Comparison of ENCODE assay signal across 10 cellular contexts in the genomic region with DNA sequence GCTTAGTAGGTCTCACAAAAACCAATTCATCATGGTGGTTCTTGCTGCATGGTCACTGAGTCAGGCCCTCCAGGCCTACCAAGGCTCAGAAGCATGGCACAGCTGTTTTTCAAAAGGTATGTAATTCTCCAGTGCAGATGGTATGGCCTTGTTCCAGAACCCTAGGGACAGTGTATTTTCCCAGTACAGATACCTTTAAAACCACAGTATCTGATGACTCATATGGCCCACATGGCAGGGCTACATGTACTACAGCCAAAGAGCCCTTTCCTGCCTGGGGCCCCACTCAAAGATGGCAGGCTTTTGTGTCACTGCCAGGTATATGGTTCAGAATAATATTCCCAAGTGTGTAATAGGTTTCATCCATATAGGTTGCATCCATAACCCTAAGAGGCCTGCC. TPM values are rescaled to one million over a fixed set of nuclear protein-coding genes. Genes with fewer than 3 reads are reported as not detected.
DNase-seq lines count a peak whose midpoint lies in the region; ATAC-seq and TF ChIP-seq lines count a peak whose summit lies in the region.
"Had no signal": no experiment of that assay in that cellular context is flagged by ENCODE, and none has a peak within 500 bp of the region (broad histone marks: within the 10 kb centered on the region; RNA-seq: fewer than 3 reads in every experiment).

No MANE protein-coding gene starts in this region.

- H3K36me3 ChIP-seq in PC-9 (ENCODE audit: low read depth), result no peaks in the 10 kb centered on the region
- H3K36me3 ChIP-seq in Caco-2 (ENCODE audit: control insufficient read depth, insufficient read depth, low read length), result no peaks in the 10 kb centered on the region
- H3K36me3 ChIP-seq: spleen had no signal

- H3K4me3 ChIP-seq in PC-9 (no peak overlapping the region), Caco-2 (ENCODE audit: low read depth, low read length) (no peak overlapping the region)
- H3K4me3 ChIP-seq: spleen had no signal

- no peaks in the 10 kb centered on the region for H3K9me2 ChIP-seq in PC-9 (ENCODE audit: insufficient read depth)

- no peak overlapping the region for H3K27ac Mint-ChIP-seq in activated naive CD4-positive, alpha-beta T cell treated with anti-CD3 and anti-CD28 coated beads for 36 hours
- H3K27ac Mint-ChIP-seq in activated naive CD4-positive, alpha-beta T cell treated with anti-CD3 and anti-CD28 coated beads, Interleukin-2, amount 10 ng/mL, durations not matched to agents 7 days and 5 days, result no peak overlapping the region
- peak overlapping the region; percentile 81 for H3K27ac Mint-ChIP-seq in stimulated activated naive CD8-positive, alpha-beta T cell treated with anti-CD3 and anti-CD28 coated beads, Interleukin-15, Interleukin-2, amounts not matched to agents 100 ng/mL and 50 ng/mL, for 24 hours
- no peak overlapping the region for H3K27ac Mint-ChIP-seq in Caco-2 (ENCODE audit: unreplicated experiment)

- BruUV-seq in PC-9 (replicated peaks; lab: Mats Ljungman, UMichigan) (no TSS peak), Caco-2 (replicated peaks; lab: Mats Ljungman, UMichigan) (no TSS peak)

- peaks cover 19% of the 10 kb centered on the region for H3F3A ChIP-seq in PC-9 (ENCODE audit: insufficient read depth, low read depth)

- H4K20me1 ChIP-seq in PC-9 (ENCODE audit: insufficient read depth), result no peaks in the 10 kb centered on the region

- peak; percentile 20 for DNase-seq in activated naive CD4-positive, alpha-beta T cell treated with anti-CD3 and anti-CD28 coated beads for 36 hours
- DNase-seq in activated naive CD4-positive, alpha-beta T cell treated with anti-CD3 and anti-CD28 coated beads, Interleukin-2, amount 10 ng/mL, durations not matched to agents 7 days and 5 days, result no peak
- DNase-seq in PC-9, result peak; percentile 62 to 77
- peak; percentile 27 for DNase-seq in dedifferentiated amniotic fluid mesenchymal stem cell (ENCODE audit: extremely low spot score)
- no peak for DNase-seq in Caco-2
- DNase-seq in NOMO-1 (lab: John Stamatoyannopoulos, UW; ENCODE audit: unreplicated experiment in 2 of 2), result no peak
- DNase-seq: activated CD4-positive, alpha-beta T cell treated with anti-CD3 and anti-CD28 coated beads for 48 hours; spleen had no signal

- H2AFZ ChIP-seq in PC-9, result no peak overlapping the region

- H3K4me1 Mint-ChIP-seq in activated naive CD4-positive, alpha-beta T cell treated with anti-CD3 and anti-CD28 coated beads for 36 hours (ENCODE audit: low read depth), result peaks cover 11% of the 10 kb centered on the region
- peaks cover 22% of the 10 kb centered on the region for H3K4me1 Mint-ChIP-seq in activated naive CD4-positive, alpha-beta T cell treated with anti-CD3 and anti-CD28 coated beads, Interleukin-2, amount 10 ng/mL, durations not matched to agents 7 days and 5 days
- H3K4me1 Mint-ChIP-seq in stimulated activated naive CD8-positive, alpha-beta T cell treated with anti-CD3 and anti-CD28 coated beads, Interleukin-15, Interleukin-2, amounts not matched to agents 100 ng/mL and 50 ng/mL, for 24 hours (ENCODE audit: low read depth), result peaks cover 52% of the 10 kb centered on the region
- no peaks in the 10 kb centered on the region for H3K4me1 Mint-ChIP-seq in Caco-2 (ENCODE audit: low read depth, unreplicated experiment)

- H3K27me3 ChIP-seq in PC-9 (ENCODE audit: insufficient read depth, low read depth) (no peaks in the 10 kb centered on the region), Caco-2 (replicated peaks; ENCODE audit: control insufficient read depth, insufficient read depth, low read length) (no peaks in the 10 kb centered on the region)
- H3K27me3 ChIP-seq: spleen had no signal

- CTCF ChIA-PET in activated naive CD4-positive, alpha-beta T cell treated with anti-CD3 and anti-CD28 coated beads for 36 hours (lab: Charles Lee), result no interaction called here
- CTCF ChIA-PET in activated naive CD4-positive, alpha-beta T cell treated with anti-CD3 and anti-CD28 coated beads, Interleukin-2, amount 10 ng/mL, durations not matched to agents 7 days and 5 days (lab: Charles Lee), result interaction anchor here (0.8 to 1.0 kb wide), 2 partner anchors 9 to 17 kb away, joined by 3 read pairs; a partner anchor contains a TSS
- CTCF ChIA-PET in PC-9 (lab: Charles Lee), result no interaction called here
- CTCF ChIA-PET in Caco-2 (lab: Charles Lee), result no interaction called here

- no peak overlapping the region for H3K4me2 ChIP-seq in PC-9

- H3K27me3 Mint-ChIP-seq in activated naive CD4-positive, alpha-beta T cell treated with anti-CD3 and anti-CD28 coated beads for 36 hours (ENCODE audit: low read depth), result peaks cover 4% of the 10 kb centered on the region
- H3K27me3 Mint-ChIP-seq in activated naive CD4-positive, alpha-beta T cell treated with anti-CD3 and anti-CD28 coated beads, Interleukin-2, amount 10 ng/mL, durations not matched to agents 7 days and 5 days, result peaks cover 45% of the 10 kb centered on the region
- no peaks in the 10 kb centered on the region for H3K27me3 Mint-ChIP-seq in stimulated activated naive CD8-positive, alpha-beta T cell treated with anti-CD3 and anti-CD28 coated beads, Interleukin-15, Interleukin-2, amounts not matched to agents 100 ng/mL and 50 ng/mL, for 24 hours
- H3K27me3 Mint-ChIP-seq in Caco-2 (ENCODE audit: insufficient read depth, unreplicated experiment), result no peaks in the 10 kb centered on the region

- H3K27ac ChIP-seq in PC-9, result no peak overlapping the region
- H3K27ac ChIP-seq: spleen had no signal

- no peak overlapping the region for H3K4me3 Mint-ChIP-seq in activated naive CD4-positive, alpha-beta T cell treated with anti-CD3 and anti-CD28 coated beads for 36 hours
- H3K4me3 Mint-ChIP-seq in activated naive CD4-positive, alpha-beta T cell treated with anti-CD3 and anti-CD28 coated beads, Interleukin-2, amount 10 ng/mL, durations not matched to agents 7 days and 5 days, result no peak overlapping the region
- H3K4me3 Mint-ChIP-seq in stimulated activated naive CD8-positive, alpha-beta T cell treated with anti-CD3 and anti-CD28 coated beads, Interleukin-15, Interleukin-2, amounts not matched to agents 100 ng/mL and 50 ng/mL, for 24 hours, result peak overlapping the region; percentile 46
- no peak overlapping the region for H3K4me3 Mint-ChIP-seq in Caco-2 (ENCODE audit: unreplicated experiment)

- H3K79me2 ChIP-seq in PC-9 (ENCODE audit: low read depth), result no peaks in the 10 kb centered on the region

- TF ChIP-seq CTCF in PC-9 (conservative IDR thresholded peaks at IDR 0.05) (no peak), Caco-2 (IDR thresholded peaks at IDR 0.05; ENCODE audit: insufficient read depth in 1 of 2, low read depth in 1 of 2, low read length in 1 of 2, severe bottlenecking in 1 of 2, unreplicated experiment in 1 of 2) (no peak)

- H3K4me1 ChIP-seq in PC-9 (replicated peaks; ENCODE audit: insufficient read depth) (peaks cover 45% of the 10 kb centered on the region), Caco-2 (no peaks in the 10 kb centered on the region)

- no peak for ATAC-seq in HG03469 (IDR thresholded peaks at IDR 0.05; ENCODE audit: unreplicated experiment)

- H3K36me3 Mint-ChIP-seq in activated naive CD4-positive, alpha-beta T cell treated with anti-CD3 and anti-CD28 coated beads for 36 hours (ENCODE audit: low read depth), result no peaks in the 10 kb centered on the region
- H3K36me3 Mint-ChIP-seq in activated naive CD4-positive, alpha-beta T cell treated with anti-CD3 and anti-CD28 coated beads, Interleukin-2, amount 10 ng/mL, durations not matched to agents 7 days and 5 days, result no peaks in the 10 kb centered on the region
- H3K36me3 Mint-ChIP-seq in stimulated activated naive CD8-positive, alpha-beta T cell treated with anti-CD3 and anti-CD28 coated beads, Interleukin-15, Interleukin-2, amounts not matched to agents 100 ng/mL and 50 ng/mL, for 24 hours (ENCODE audit: low read depth), result no peaks in the 10 kb centered on the region
- H3K36me3 Mint-ChIP-seq in Caco-2 (ENCODE audit: insufficient read depth, unreplicated experiment), result no peaks in the 10 kb centered on the region

- H3K9me3 ChIP-seq in PC-9 (ENCODE audit: insufficient read depth, low read depth), result no peaks in the 10 kb centered on the region
- no peaks in the 10 kb centered on the region for H3K9me3 ChIP-seq in Caco-2
- H3K9me3 ChIP-seq: spleen had no signal

- H3K9me3 Mint-ChIP-seq in activated naive CD4-positive, alpha-beta T cell treated with anti-CD3 and anti-CD28 coated beads for 36 hours, result no peaks in the 10 kb centered on the region
- H3K9me3 Mint-ChIP-seq in activated naive CD4-positive, alpha-beta T cell treated with anti-CD3 and anti-CD28 coated beads, Interleukin-2, amount 10 ng/mL, durations not matched to agents 7 days and 5 days, result no peaks in the 10 kb centered on the region
- peaks cover 5% of the 10 kb centered on the region for H3K9me3 Mint-ChIP-seq in stimulated activated naive CD8-positive, alpha-beta T cell treated with anti-CD3 and anti-CD28 coated beads, Interleukin-15, Interleukin-2, amounts not matched to agents 100 ng/mL and 50 ng/mL, for 24 hours
- H3K9me3 Mint-ChIP-seq in Caco-2 (ENCODE audit: unreplicated experiment), result no peaks in the 10 kb centered on the region

- intact Hi-C loops in activated naive CD4-positive, alpha-beta T cell treated with anti-CD3 and anti-CD28 coated beads for 36 hours (cut with micrococcal nuclease), result loop anchor here (10.0 kb wide), 1 partner anchor 805 kb away; no protein-coding TSS in a partner anchor
- intact Hi-C loops in PC-9 (cut with micrococcal nuclease; ENCODE audit: unreplicated experiment), result loop anchor here (1.0 kb wide), 1 partner anchor 13 kb away; no protein-coding TSS in a partner anchor
- intact Hi-C loops in Caco-2 (cut with micrococcal nuclease; ENCODE audit: unreplicated experiment), result no loop called here

- POLR2A ChIA-PET in PC-9 (lab: Charles Lee; ENCODE audit: unreplicated experiment), result no interaction called here
- POLR2A ChIA-PET in Caco-2 (lab: Charles Lee), result no interaction called here

RNA-seq across cellular contexts. Expression of a gene that starts 16.5 kb away (rescaled TPM):
- under 1 TPM in 1 of 2 experiments, not detected in 1; 0.30 TPM for total RNA-seq in activated naive CD4-positive, alpha-beta T cell treated with anti-CD3 and anti-CD28 coated beads for 36 hours
- total RNA-seq in PC-9 (2021), result not detected in 2 replicates
- not detected in 2 replicates for total RNA-seq in Caco-2 (2022)
- total RNA-seq: spleen had no signal

RNA-seq across cellular contexts. Expression of a gene that starts 29.7 kb away (rescaled TPM):
- not detected for total RNA-seq in activated naive CD4-positive, alpha-beta T cell treated with anti-CD3 and anti-CD28 coated beads for 36 hours
- total RNA-seq in PC-9 (2021) (not detected in 2 replicates), Caco-2 (2022) (not detected in 2 replicates)
- total RNA-seq: spleen had no signal

Comparison
In these comparisons a context has a peak if more than half of its experiments do, and no peak if none do; other contexts are left out.
1. DNase-seq: peak in activated naive CD4-positive, alpha-beta T cell treated with anti-CD3 and anti-CD28 coated beads for 36 hours (single experiment), PC-9 (2 of 2) and dedifferentiated amniotic fluid mesenchymal stem cell (single experiment); none in activated naive CD4-positive, alpha-beta T cell treated with anti-CD3 and anti-CD28 coated beads, Interleukin-2, amount 10 ng/mL, durations not matched to agents 7 days and 5 days (single experiment), Caco-2 (0 of 2) and NOMO-1 (0 of 2).